In genomic region chr14:68561531-68562007, GRCh38 we compare ENCODE assay signal across 1 cellular context.
TF ChIP-seq lines count a peak whose summit lies in the region.

No MANE protein-coding gene starts in this region.

TF ChIP-seq in HepG2, 621 proteins besides CTCF, POLR2A, EP300 and RAD21 (continued from another document and continues in another):
- peak; percentile 73; the same call in 1 of the 2 replicates for TF ChIP-seq ARID5B (CRISPR knock-in tag; IDR thresholded peaks at IDR 0.05)
- TF ChIP-seq ZNF331 (CRISPR knock-in tag; IDR thresholded peaks at IDR 0.05): 0 out of 2 replicates have a peak, but pooled peaks have one; percentile 26
- no peak for TF ChIP-seq TP53 (CRISPR knock-in tag; conservative IDR thresholded peaks at IDR 0.05)
- TF ChIP-seq MXI1 (IDR thresholded peaks at IDR 0.05; ENCODE audit: borderline replicate concordance, low read depth, low read length): no peak
- no peak for TF ChIP-seq ELF1 (CRISPR knock-in tag; IDR thresholded peaks at IDR 0.05)
- 0 out of 2 replicates have a peak, but pooled peaks have one; percentile 18 for TF ChIP-seq FOXK1 (CRISPR knock-in tag; IDR thresholded peaks at IDR 0.05; ENCODE audit: borderline replicate concordance, low read depth)
- TF ChIP-seq ZNF44 (CRISPR knock-in tag; IDR thresholded peaks at IDR 0.05): no peak
- no peak for TF ChIP-seq U2AF2 (IDR thresholded peaks at IDR 0.05; ENCODE audit: low read depth, low read length)
- 0 out of 2 replicates have a peak, but pooled peaks have one; percentile 43 for TF ChIP-seq ZNF441 (CRISPR knock-in tag; IDR thresholded peaks at IDR 0.05; ENCODE audit: borderline replicate concordance)
- TF ChIP-seq KLF11 (CRISPR knock-in tag; IDR thresholded peaks at IDR 0.05): 0 out of 2 replicates have a peak, but pooled peaks have one; percentile 33
- TF ChIP-seq ZNF431 (CRISPR knock-in tag; IDR thresholded peaks at IDR 0.05; ENCODE audit: borderline replicate concordance, low read depth): no peak
- TF ChIP-seq ARNTL (CRISPR knock-in tag; IDR thresholded peaks at IDR 0.05): no peak
- TF ChIP-seq TEAD3 (CRISPR knock-in tag; optimal IDR thresholded peaks at IDR 0.05; ENCODE audit: borderline replicate concordance): peak; percentile 49
- TF ChIP-seq MYC (CRISPR knock-in tag; IDR thresholded peaks at IDR 0.05; ENCODE audit: borderline replicate concordance): peak; percentile 73; the same call in 1 of the 2 replicates
- peak; percentile 63 for TF ChIP-seq RXRA (CRISPR knock-in tag; IDR thresholded peaks at IDR 0.05)
- no peak for TF ChIP-seq MAFF (IDR thresholded peaks at IDR 0.05; ENCODE audit: low read depth, low read length)
- TF ChIP-seq ZMAT3 (CRISPR knock-in tag; conservative IDR thresholded peaks at IDR 0.05): 0 out of 2 replicates have a peak, but pooled peaks have one; percentile 34
- TF ChIP-seq CREM (IDR thresholded peaks at IDR 0.05): no peak
- TF ChIP-seq CREM (CRISPR knock-in tag; IDR thresholded peaks at IDR 0.05): no peak
- no peak for TF ChIP-seq TEAD2 (CRISPR knock-in tag; IDR thresholded peaks at IDR 0.05)
- TF ChIP-seq ZKSCAN1 (IDR thresholded peaks at IDR 0.05; ENCODE audit: low read length): no peak
- 0 out of 2 replicates have a peak, but pooled peaks have one; percentile 42 for TF ChIP-seq KMT2B (CRISPR knock-in tag; IDR thresholded peaks at IDR 0.05)
- TF ChIP-seq IKZF4 (CRISPR knock-in tag; IDR thresholded peaks at IDR 0.05; ENCODE audit: borderline replicate concordance, low read depth, not compliant biosample characterization): no peak
- no peak for TF ChIP-seq HNRNPK (IDR thresholded peaks at IDR 0.05; ENCODE audit: low read depth, low read length, poor library complexity, severe bottlenecking)
- no peak for TF ChIP-seq ATF7-NPFF (CRISPR knock-in tag; IDR thresholded peaks at IDR 0.05; ENCODE audit: low read depth)
- peak; percentile 40; the same call in 1 of the 2 replicates for TF ChIP-seq ATF7 (IDR thresholded peaks at IDR 0.05)
- peak; percentile 85 for TF ChIP-seq ATF7 (CRISPR knock-in tag; IDR thresholded peaks at IDR 0.05)
- 0 out of 2 replicates have a peak, but pooled peaks have one; percentile 59 for TF ChIP-seq ZNF446 (CRISPR knock-in tag; IDR thresholded peaks at IDR 0.05)
- TF ChIP-seq KDM5B (CRISPR knock-in tag; IDR thresholded peaks at IDR 0.05; ENCODE audit: borderline replicate concordance): peak; percentile 54; the same call in 1 of the 2 replicates
- no peak for TF ChIP-seq ZFP36 (IDR thresholded peaks at IDR 0.05; ENCODE audit: borderline replicate concordance, low read depth, low read length, partially characterized antibody)
- no peak; the same call in 1 of the 2 replicates for TF ChIP-seq PITX1 (CRISPR knock-in tag; IDR thresholded peaks at IDR 0.05)
- TF ChIP-seq FOSL2 (CRISPR knock-in tag; IDR thresholded peaks at IDR 0.05): peak; percentile 51; the same call in 1 of the 2 replicates
- no peak for TF ChIP-seq PLRG1 (conservative IDR thresholded peaks at IDR 0.05)
- no peak for TF ChIP-seq ZNF276 (CRISPR knock-in tag; IDR thresholded peaks at IDR 0.05; ENCODE audit: low read depth)
- TF ChIP-seq TCF12 (IDR thresholded peaks at IDR 0.05): no peak
- peak; percentile 52; the same call in 1 of the 2 replicates for TF ChIP-seq TCF12 (CRISPR knock-in tag; IDR thresholded peaks at IDR 0.05)
- TF ChIP-seq ZNF644 (CRISPR knock-in tag; IDR thresholded peaks at IDR 0.05; ENCODE audit: low read depth): no peak
- TF ChIP-seq ZNF230 (CRISPR knock-in tag; IDR thresholded peaks at IDR 0.05): no peak
- 0 out of 2 replicates have a peak, but pooled peaks have one; percentile 40 for TF ChIP-seq IRF9 (CRISPR knock-in tag; IDR thresholded peaks at IDR 0.05; ENCODE audit: borderline replicate concordance)
- TF ChIP-seq ZNF674 (CRISPR knock-in tag; IDR thresholded peaks at IDR 0.05; ENCODE audit: low read depth): no peak
- TF ChIP-seq ZNF224 (CRISPR knock-in tag; IDR thresholded peaks at IDR 0.05): 0 out of 2 replicates have a peak, but pooled peaks have one; percentile 35
- TF ChIP-seq TFDP2 (CRISPR knock-in tag; IDR thresholded peaks at IDR 0.05): peak; percentile 20; the same call in 1 of the 2 replicates
- TF ChIP-seq IKZF5 (CRISPR knock-in tag; IDR thresholded peaks at IDR 0.05): peak; percentile 32; the same call in 1 of the 2 replicates
- no peak for TF ChIP-seq SNAPC4 (CRISPR knock-in tag; IDR thresholded peaks at IDR 0.05)
- no peak for TF ChIP-seq ZNF609 (CRISPR knock-in tag; IDR thresholded peaks at IDR 0.05; ENCODE audit: borderline replicate concordance)
- no peak for TF ChIP-seq ZNF501 (CRISPR knock-in tag; IDR thresholded peaks at IDR 0.05)
